ENCODE assay signal across 8 cellular contexts in genomic region chrX:149470960-149471359, GRCh38. TPM values are rescaled to one million over a fixed set of nuclear protein-coding genes. Genes with fewer than 3 reads are reported as not detected.
A peak's percentile ranks its signal among the peaks of the same experiment; 100 is the strongest.
DNase-seq lines count a peak whose midpoint lies in the region; ATAC-seq, FAIRE-seq and TF ChIP-seq lines count a peak whose summit lies in the region.

No MANE protein-coding gene starts in this region.

- H3K9me2 ChIP-seq in SK-N-SH: no peaks in the 10 kb centered on the region

- no peaks in the 10 kb centered on the region for H3F3A ChIP-seq in SK-N-SH (replicated peaks; ENCODE audit: insufficient read depth)

- POLR2A ChIA-PET in GM10248 (lab: Yijun Ruan, JAX): no interaction called here
- POLR2A ChIA-PET in HEK293T (lab: Yijun Ruan, JAX): no interaction called here
- POLR2A ChIA-PET in SK-N-SH (lab: Yijun Ruan, JAX): no interaction called here

- WGBS in SK-N-SH (ENCODE audit: low lambda C conversion rate): 2% methylated on average over 18 of the region's 23 CpGs

- H3K36me3 ChIP-seq in SK-N-SH (replicated peaks in 1 of 2; ENCODE audit: control insufficient read depth in 1 of 2, insufficient read depth in 2 of 2, low read length in 1 of 2): no peaks in the 10 kb centered on the region

- intact Hi-C loops in Right ventricle myocardium superior (cut with DNase I): no loop called here

- ATAC-seq in Right ventricle myocardium superior (ENCODE audit: poor library complexity): peak; percentile 98

- no peaks in the 10 kb centered on the region; a peak in 1 of 4 replicates for H3K4me1 ChIP-seq in SK-N-SH (ENCODE audit: control insufficient read depth in 1 of 2, insufficient read depth in 2 of 2, low read depth in 1 of 2, low read length in 1 of 2)

- FAIRE-seq in urothelium cell line (lab: Jason Lieb, UNC): no peak

- peak; percentile 75 for DNase-seq in GM10248 (ENCODE audit: extremely low spot score)
- peak; percentile 92 for DNase-seq in HEK293T (ENCODE audit: extremely low spot score)
- DNase-seq in NAMALWA (ENCODE audit: low spot score): peak; percentile 65
- DNase-seq in SK-N-SH: peak; percentile 78
- peak; percentile 67 for DNase-seq in activated naive CD4-positive, alpha-beta T cell treated with anti-CD3 and anti-CD28 coated beads, Interleukin-2, amount 10 ng/mL, durations not matched to agents 7 days and 5 days
- peak; percentile 85 for DNase-seq in Right ventricle myocardium superior
- peak; percentile 70 for DNase-seq in progenitor cell of endocrine pancreas (ENCODE audit: low spot score, unreplicated experiment)
- DNase-seq in urothelium cell line (ENCODE audit: low spot score): peak; percentile 57

- H3K79me2 ChIP-seq in SK-N-SH (ENCODE audit: insufficient read depth): no peaks in the 10 kb centered on the region

- H2AFZ ChIP-seq in SK-N-SH (ENCODE audit: low read depth): peak overlapping the region; percentile 71

- CTCF ChIA-PET in GM10248 (lab: Yijun Ruan, JAX): interaction anchor here (0.7 to 4.4 kb wide), 15 partner anchors 15 to 1596 kb away, joined by 3 to 18 read pairs (median 3); no protein-coding TSS in a partner anchor
- CTCF ChIA-PET in HEK293T (lab: Yijun Ruan, JAX): interaction anchor here (0.5 to 1.6 kb wide), 10 partner anchors 12 to 1421 kb away, joined by 3 to 6 read pairs (median 3); no protein-coding TSS in a partner anchor
- CTCF ChIA-PET in SK-N-SH (lab: Yijun Ruan, JAX): interaction anchor here (0.6 to 2.9 kb wide), 38 partner anchors 9 to 1561 kb away, joined by 3 to 21 read pairs (median 4); no protein-coding TSS in a partner anchor
- CTCF ChIA-PET in activated naive CD4-positive, alpha-beta T cell treated with anti-CD3 and anti-CD28 coated beads, Interleukin-2, amount 10 ng/mL, durations not matched to agents 7 days and 5 days (lab: Charles Lee): interaction anchor here (0.7 to 1.7 kb wide), 6 partner anchors 12 to 1420 kb away, joined by 3 to 7 read pairs (median 3); no protein-coding TSS in a partner anchor

- no peak overlapping the region for H3K4me3 Mint-ChIP-seq in activated naive CD4-positive, alpha-beta T cell treated with anti-CD3 and anti-CD28 coated beads, Interleukin-2, amount 10 ng/mL, durations not matched to agents 7 days and 5 days
- no peak overlapping the region for H3K4me3 Mint-ChIP-seq in progenitor cell of endocrine pancreas (ENCODE audit: low read depth)

- H3K27me3 ChIP-seq in SK-N-SH (ENCODE audit: insufficient read depth): peaks cover 13% of the 10 kb centered on the region; the same call in 1 of the 2 replicates

- no peaks in the 10 kb centered on the region for H3K4me1 Mint-ChIP-seq in activated naive CD4-positive, alpha-beta T cell treated with anti-CD3 and anti-CD28 coated beads, Interleukin-2, amount 10 ng/mL, durations not matched to agents 7 days and 5 days
- no peaks in the 10 kb centered on the region for H3K4me1 Mint-ChIP-seq in progenitor cell of endocrine pancreas (ENCODE audit: low read depth)

- no peaks in the 10 kb centered on the region for H3K9me3 ChIP-seq in SK-N-SH

- peaks cover 12% of the 10 kb centered on the region for H3K27me3 Mint-ChIP-seq in activated naive CD4-positive, alpha-beta T cell treated with anti-CD3 and anti-CD28 coated beads, Interleukin-2, amount 10 ng/mL, durations not matched to agents 7 days and 5 days
- peaks cover 5% of the 10 kb centered on the region for H3K27me3 Mint-ChIP-seq in progenitor cell of endocrine pancreas

- H3K36me3 Mint-ChIP-seq in activated naive CD4-positive, alpha-beta T cell treated with anti-CD3 and anti-CD28 coated beads, Interleukin-2, amount 10 ng/mL, durations not matched to agents 7 days and 5 days: no peaks in the 10 kb centered on the region
- no peaks in the 10 kb centered on the region for H3K36me3 Mint-ChIP-seq in progenitor cell of endocrine pancreas (ENCODE audit: insufficient read depth)

- no peak overlapping the region for H3K27ac ChIP-seq in SK-N-SH (ENCODE audit: low read depth in 2 of 2, low read length in 1 of 2)

- TF ChIP-seq EP300 in SK-N-SH (IDR thresholded peaks at IDR 0.05; ENCODE audit: borderline replicate concordance in 1 of 2, low read depth in 1 of 2, low read length in 1 of 2): no peak

- H3K4me3 ChIP-seq in SK-N-SH (ENCODE audit: low read depth in 2 of 2, low read length in 1 of 2): peak overlapping the region in 1 of 2 experiments; percentile 33; a peak in 1 of 4 replicates

- H3K4me2 ChIP-seq in SK-N-SH: peak overlapping the region; percentile 42; the same call in 1 of the 2 replicates

- peak; percentile 86 for TF ChIP-seq RAD21 in SK-N-SH (IDR thresholded peaks at IDR 0.05; ENCODE audit: low read length)

- H3K27ac Mint-ChIP-seq in activated naive CD4-positive, alpha-beta T cell treated with anti-CD3 and anti-CD28 coated beads, Interleukin-2, amount 10 ng/mL, durations not matched to agents 7 days and 5 days: no peak overlapping the region
- no peak overlapping the region for H3K27ac Mint-ChIP-seq in progenitor cell of endocrine pancreas

- peak; percentile 77 for TF ChIP-seq CTCF in GM10248 (IDR thresholded peaks at IDR 0.05; ENCODE audit: control extremely low read depth, extremely low read depth, low read depth, missing control alignments)
- peak; percentile 91 for TF ChIP-seq CTCF in SK-N-SH (IDR thresholded peaks at IDR 0.05)
- TF ChIP-seq CTCF in progenitor cell of endocrine pancreas (IDR thresholded peaks at IDR 0.05; ENCODE audit: unreplicated experiment): peak; percentile 83

- no peaks in the 10 kb centered on the region for H4K20me1 ChIP-seq in SK-N-SH (ENCODE audit: insufficient read depth)

- no peaks in the 10 kb centered on the region for H3K9me3 Mint-ChIP-seq in activated naive CD4-positive, alpha-beta T cell treated with anti-CD3 and anti-CD28 coated beads, Interleukin-2, amount 10 ng/mL, durations not matched to agents 7 days and 5 days
- peaks cover 13% of the 10 kb centered on the region for H3K9me3 Mint-ChIP-seq in progenitor cell of endocrine pancreas (ENCODE audit: low read depth)

- H3K9ac ChIP-seq in SK-N-SH: no peak overlapping the region

TF ChIP-seq in HEK293T, 16 proteins besides CTCF, POLR2A, EP300 and RAD21:
- TF ChIP-seq LEF1 (IDR thresholded peaks at IDR 0.05; ENCODE audit: borderline replicate concordance) (no peak), ZNF384 (IDR thresholded peaks at IDR 0.05) (no peak), FOXK2 (IDR thresholded peaks at IDR 0.05) (no peak), L3MBTL2 (conservative IDR thresholded peaks at IDR 0.05) (no peak), NFRKB (IDR thresholded peaks at IDR 0.05) (no peak), ARNT (IDR thresholded peaks at IDR 0.05) (no peak), ELF4 (IDR thresholded peaks at IDR 0.05) (no peak), CTBP1 (IDR thresholded peaks at IDR 0.05; ENCODE audit: borderline replicate concordance) (no peak), BHLHE40 (IDR thresholded peaks at IDR 0.05; ENCODE audit: borderline replicate concordance) (no peak), FOXA1 (IDR thresholded peaks at IDR 0.05) (no peak), FOXM1 (IDR thresholded peaks at IDR 0.05; ENCODE audit: borderline replicate concordance) (no peak), SP1 (IDR thresholded peaks at IDR 0.05) (no peak), TARDBP (IDR thresholded peaks at IDR 0.05) (no peak), PKNOX1 (IDR thresholded peaks at IDR 0.05) (no peak), SUZ12 (IDR thresholded peaks at IDR 0.05) (no peak), HDGF (IDR thresholded peaks at IDR 0.05; ENCODE audit: borderline replicate concordance) (no peak)

TF ChIP-seq in SK-N-SH, 30 proteins besides CTCF, POLR2A, EP300 and RAD21:
- TF ChIP-seq CHD2 (IDR thresholded peaks at IDR 0.05; ENCODE audit: low read length, partially characterized antibody) (no peak), SMC3 (IDR thresholded peaks at IDR 0.05; ENCODE audit: low read depth, low read length) (peak; percentile 58)

RNA-seq across cellular contexts. Expression of gene IDS, which starts 34.1 kb away (rescaled TPM):
- 78.4 and 103 TPM in 2 replicates for polyA plus RNA-seq in SK-N-SH (2012; rRNA removed)
- polyA plus RNA-seq in SK-N-SH (2012; cell fraction: cytosol; rRNA removed): 80.5 and 85.0 TPM in 2 replicates
- 84.6 and 97.3 TPM in 2 replicates for polyA plus RNA-seq in SK-N-SH (2012; cell fraction: nucleus; rRNA removed)
- 75.9 TPM for total RNA-seq in Right ventricle myocardium superior
- total RNA-seq in progenitor cell of endocrine pancreas: 33.9 and 38.0 TPM in 2 replicates
